In the genomic region with DNA sequence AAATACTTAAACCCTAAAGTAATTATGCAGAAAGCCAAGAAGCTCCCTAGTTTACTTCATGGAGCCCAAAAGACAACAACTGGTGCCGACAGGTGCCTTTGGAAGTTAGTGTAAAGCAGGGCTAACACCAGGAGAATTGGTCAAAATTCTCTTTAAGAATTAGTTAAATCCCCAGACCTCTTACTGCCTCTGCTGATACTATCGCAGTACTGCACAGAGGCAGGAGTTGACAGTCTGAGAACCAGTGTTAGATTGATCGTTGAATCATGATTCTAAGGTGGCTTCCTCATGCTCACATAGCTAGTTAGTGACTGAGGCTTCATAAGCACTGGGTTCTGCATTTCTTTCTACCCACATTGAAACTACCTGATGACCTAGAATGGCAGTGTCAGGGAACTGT, we compare ENCODE assay signal across 21 cellular contexts. TPM values are rescaled to one million over a fixed set of nuclear protein-coding genes. Genes with fewer than 3 reads are reported as not detected.
DNase-seq lines count a peak whose midpoint lies in the region; ATAC-seq and TF ChIP-seq lines count a peak whose summit lies in the region.
"Had no signal": no experiment of that assay in that cellular context is flagged by ENCODE, and none has a peak within 500 bp of the region (broad histone marks: within the 10 kb centered on the region; RNA-seq: fewer than 3 reads in every experiment).

No MANE protein-coding gene starts in this region.

- DNase-seq in HCEC 1CT: peak; percentile 56
- peak; percentile 43 for DNase-seq in NCI-H2227 treated with DMSO at 0.1 percent for 48 hours (lab: John Stamatoyannopoulos, UW)
- peak; percentile 58 for DNase-seq in endodermal cell
- no peak for DNase-seq in neural crest cell (ENCODE audit: low read depth, low spot score)
- no peak for DNase-seq in activated CD4-positive, alpha-beta T cell treated with anti-CD3 and anti-CD28 coated beads for 36 hours
- DNase-seq in H4 (ENCODE audit: low spot score): no peak
- DNase-seq in activated CD4-positive, alpha-beta memory T cell treated with anti-CD3 and anti-CD28 coated beads for 36 hours: no peak
- DNase-seq: activated naive CD4-positive, alpha-beta T cell; activated T-cell treated with anti-CD3 and anti-CD28 coated beads for 4 hours; aorta; BE2C; erythroblast; KG1; naive thymus-derived CD8-positive, alpha-beta T cell; NCI-H1048; NCI-H2107; stimulated activated naive B cell treated with anti-CD40 and anti-IgM and Interleukin-4, amounts not matched to agents 10 μg/mL and 1 μg/mL and 100 μg/mL, for 72 hours; thyroid gland had no signal

- POLR2A ChIA-PET in activated CD4-positive, alpha-beta T cell treated with anti-CD3 and anti-CD28 coated beads for 36 hours (lab: Charles Lee): no interaction called here
- POLR2A ChIA-PET in activated CD4-positive, alpha-beta memory T cell treated with anti-CD3 and anti-CD28 coated beads for 36 hours (lab: Charles Lee): no interaction called here

- H3K27ac Mint-ChIP-seq in endodermal cell (peak overlapping the region; percentile 48), neural crest cell (ENCODE audit: unreplicated experiment) (no peak overlapping the region)
- no peak overlapping the region for H3K27ac Mint-ChIP-seq in activated CD4-positive, alpha-beta T cell treated with anti-CD3 and anti-CD28 coated beads for 36 hours
- H3K27ac Mint-ChIP-seq in activated CD4-positive, alpha-beta memory T cell treated with anti-CD3 and anti-CD28 coated beads for 36 hours: no peak overlapping the region
- H3K27ac Mint-ChIP-seq: naive thymus-derived CD8-positive, alpha-beta T cell; stimulated activated naive B cell treated with anti-CD40 and anti-IgM and Interleukin-4, amounts not matched to agents 10 μg/mL and 1 μg/mL and 100 μg/mL, for 72 hours had no signal

- no peak for ATAC-seq in activated CD4-positive, alpha-beta T cell treated with anti-CD3 and anti-CD28 coated beads for 36 hours
- no peak for ATAC-seq in HG03457 (IDR thresholded peaks at IDR 0.05; ENCODE audit: unreplicated experiment)
- ATAC-seq: naive thymus-derived CD8-positive, alpha-beta T cell; stimulated activated naive B cell treated with anti-CD40 and anti-IgM and Interleukin-4, amounts not matched to agents 10 μg/mL and 1 μg/mL and 100 μg/mL, for 72 hours had no signal

- H3K27ac ChIP-seq in endodermal cell (ENCODE audit: low read depth, low read length): no peak overlapping the region
- H3K27ac ChIP-seq: prostate gland, thyroid gland had no signal

- H3K36me3 ChIP-seq in endodermal cell (ENCODE audit: control insufficient read depth, insufficient read depth, low read length): no peaks in the 10 kb centered on the region
- H3K36me3 ChIP-seq: BE2C, prostate gland, thyroid gland had no signal

- H3K27me3 ChIP-seq in endodermal cell (ENCODE audit: control insufficient read depth, insufficient read depth, low read length, poor library complexity, severe bottlenecking): peaks cover 28% of the 10 kb centered on the region
- H3K27me3 ChIP-seq: BE2C, thyroid gland had no signal

- H3K4me3 Mint-ChIP-seq in endodermal cell: no peak overlapping the region
- H3K4me3 Mint-ChIP-seq in neural crest cell: no peak overlapping the region
- H3K4me3 Mint-ChIP-seq in activated CD4-positive, alpha-beta T cell treated with anti-CD3 and anti-CD28 coated beads for 36 hours: no peak overlapping the region
- no peak overlapping the region for H3K4me3 Mint-ChIP-seq in activated CD4-positive, alpha-beta memory T cell treated with anti-CD3 and anti-CD28 coated beads for 36 hours
- H3K4me3 Mint-ChIP-seq: naive thymus-derived CD8-positive, alpha-beta T cell; stimulated activated naive B cell treated with anti-CD40 and anti-IgM and Interleukin-4, amounts not matched to agents 10 μg/mL and 1 μg/mL and 100 μg/mL, for 72 hours had no signal

- WGBS in endodermal cell (ENCODE audit: insufficient coverage in 1 of 2, insufficient read length in 1 of 2), 2 experiments: 57 to 70% methylated on average over 2 to 3 of the region's 3 CpGs

- H3K27me3 Mint-ChIP-seq in endodermal cell (ENCODE audit: insufficient read depth) (peaks cover 32% of the 10 kb centered on the region), neural crest cell (ENCODE audit: low read depth) (no peaks in the 10 kb centered on the region)
- peaks cover 3% of the 10 kb centered on the region for H3K27me3 Mint-ChIP-seq in activated CD4-positive, alpha-beta T cell treated with anti-CD3 and anti-CD28 coated beads for 36 hours
- H3K27me3 Mint-ChIP-seq in activated CD4-positive, alpha-beta memory T cell treated with anti-CD3 and anti-CD28 coated beads for 36 hours: no peaks in the 10 kb centered on the region

- no peak overlapping the region for H3K4me3 ChIP-seq in endodermal cell (ENCODE audit: low read length)
- H3K4me3 ChIP-seq: lung, prostate gland, thyroid gland had no signal

- H3K4me1 Mint-ChIP-seq in endodermal cell: peaks cover 29% of the 10 kb centered on the region
- peaks cover 18% of the 10 kb centered on the region for H3K4me1 Mint-ChIP-seq in neural crest cell
- no peaks in the 10 kb centered on the region for H3K4me1 Mint-ChIP-seq in activated CD4-positive, alpha-beta T cell treated with anti-CD3 and anti-CD28 coated beads for 36 hours
- no peaks in the 10 kb centered on the region for H3K4me1 Mint-ChIP-seq in activated CD4-positive, alpha-beta memory T cell treated with anti-CD3 and anti-CD28 coated beads for 36 hours (ENCODE audit: low read depth)
- H3K4me1 Mint-ChIP-seq: naive thymus-derived CD8-positive, alpha-beta T cell; stimulated activated naive B cell treated with anti-CD40 and anti-IgM and Interleukin-4, amounts not matched to agents 10 μg/mL and 1 μg/mL and 100 μg/mL, for 72 hours had no signal

- intact Hi-C loops in activated CD4-positive, alpha-beta T cell treated with anti-CD3 and anti-CD28 coated beads for 36 hours (cut with DNase I, micrococcal nuclease): no loop called here
- intact Hi-C loops in activated CD4-positive, alpha-beta memory T cell treated with anti-CD3 and anti-CD28 coated beads for 36 hours (cut with micrococcal nuclease): no loop called here

- peak; percentile 59 for TF ChIP-seq CTCF in endodermal cell (conservative IDR thresholded peaks at IDR 0.05)
- peak; percentile 30 for TF ChIP-seq CTCF in neural crest cell (conservative IDR thresholded peaks at IDR 0.05)

- no peak overlapping the region for H3K9ac ChIP-seq in endodermal cell (ENCODE audit: extremely low read depth, low read length, poor library complexity, severe bottlenecking)

- no peaks in the 10 kb centered on the region for H3K36me3 Mint-ChIP-seq in endodermal cell (ENCODE audit: low read depth)
- peaks cover 6% of the 10 kb centered on the region for H3K36me3 Mint-ChIP-seq in neural crest cell (ENCODE audit: low read depth)
- H3K36me3 Mint-ChIP-seq in activated CD4-positive, alpha-beta T cell treated with anti-CD3 and anti-CD28 coated beads for 36 hours (ENCODE audit: low read depth): no peaks in the 10 kb centered on the region
- H3K36me3 Mint-ChIP-seq in activated CD4-positive, alpha-beta memory T cell treated with anti-CD3 and anti-CD28 coated beads for 36 hours: no peaks in the 10 kb centered on the region
- H3K36me3 Mint-ChIP-seq: naive thymus-derived CD8-positive, alpha-beta T cell; stimulated activated naive B cell treated with anti-CD40 and anti-IgM and Interleukin-4, amounts not matched to agents 10 μg/mL and 1 μg/mL and 100 μg/mL, for 72 hours had no signal

- H3K4me1 ChIP-seq in endodermal cell (ENCODE audit: control insufficient read depth, insufficient read depth, low read length): peaks cover 4% of the 10 kb centered on the region
- H3K4me1 ChIP-seq: BE2C, prostate gland, thyroid gland had no signal

- peaks cover 16% of the 10 kb centered on the region for H3K9me3 Mint-ChIP-seq in endodermal cell
- peaks cover 11% of the 10 kb centered on the region for H3K9me3 Mint-ChIP-seq in neural crest cell
- no peaks in the 10 kb centered on the region for H3K9me3 Mint-ChIP-seq in activated CD4-positive, alpha-beta T cell treated with anti-CD3 and anti-CD28 coated beads for 36 hours (ENCODE audit: low read depth)
- no peaks in the 10 kb centered on the region for H3K9me3 Mint-ChIP-seq in activated CD4-positive, alpha-beta memory T cell treated with anti-CD3 and anti-CD28 coated beads for 36 hours

- peaks cover 6% of the 10 kb centered on the region for H3K9me3 ChIP-seq in endodermal cell (ENCODE audit: control insufficient read depth, low read length)
- H3K9me3 ChIP-seq: BE2C, prostate gland, thyroid gland had no signal

- CTCF ChIA-PET in activated CD4-positive, alpha-beta T cell treated with anti-CD3 and anti-CD28 coated beads for 36 hours (lab: Charles Lee): no interaction called here
- CTCF ChIA-PET in activated CD4-positive, alpha-beta memory T cell treated with anti-CD3 and anti-CD28 coated beads for 36 hours (lab: Charles Lee): no interaction called here

RNA-seq across cellular contexts. Expression of a gene that starts 40.4 kb away (rescaled TPM):
- total RNA-seq in endodermal cell (1 to 10 TPM in 1 of 2 donors, under 1 TPM in 1; 0.86 to 2.4 TPM), neural crest cell (4.1 and 4.4 TPM in 2 replicates)
- polyA plus RNA-seq in endodermal cell (2013, experiment 1 of 2): 2.6 TPM
- 3.2 TPM for polyA plus RNA-seq in endodermal cell (2013, experiment 2 of 2)
- under 1 TPM in 1 of 2 experiments, not detected in 1; 0.07 TPM for total RNA-seq in activated CD4-positive, alpha-beta T cell treated with anti-CD3 and anti-CD28 coated beads for 36 hours
- 0.04 and 0.14 TPM in 2 replicates for total RNA-seq in H4 (2014; rRNA removed; shearing (Covaris generic))
- not detected for total RNA-seq in activated CD4-positive, alpha-beta memory T cell treated with anti-CD3 and anti-CD28 coated beads for 36 hours
- polyA plus RNA-seq: aorta; naive thymus-derived CD8-positive, alpha-beta T cell had no signal

Comparison
In these comparisons a context has a peak if more than half of its experiments do, and no peak if none do; other contexts are left out.
1. DNase-seq: peak in HCEC 1CT (single experiment), NCI-H2227 treated with DMSO at 0.1 percent for 48 hours (single experiment) and endodermal cell (single experiment); none in neural crest cell (single experiment), activated CD4-positive, alpha-beta T cell treated with anti-CD3 and anti-CD28 coated beads for 36 hours (single experiment), H4 (single experiment) and activated CD4-positive, alpha-beta memory T cell treated with anti-CD3 and anti-CD28 coated beads for 36 hours (single experiment).